In the genomic region with DNA sequence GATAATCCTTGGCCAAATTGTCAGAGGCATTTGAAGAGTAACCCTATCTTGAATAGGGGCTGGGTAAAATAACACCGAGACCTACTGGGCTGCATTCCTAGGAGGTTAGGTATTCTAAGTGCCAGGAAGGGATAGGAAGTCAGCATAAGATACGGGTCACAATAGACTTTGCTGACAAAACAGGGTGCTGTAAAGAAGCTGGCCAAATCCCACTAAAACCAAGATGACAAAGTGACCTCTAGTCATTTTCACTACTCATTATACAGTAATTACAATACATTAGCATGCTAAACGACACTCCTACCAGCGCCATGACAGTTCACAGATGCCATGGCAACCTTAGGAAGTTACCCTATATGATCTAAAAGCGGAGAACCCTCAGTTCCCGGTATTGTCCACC, we compare ENCODE assay signal across 12 cellular contexts. TPM values are rescaled to one million over a fixed set of nuclear protein-coding genes. Genes with fewer than 3 reads are reported as not detected.
DNase-seq lines count a peak whose midpoint lies in the region; ATAC-seq and TF ChIP-seq lines count a peak whose summit lies in the region.
"Had no signal": no experiment of that assay in that cellular context is flagged by ENCODE, and none has a peak within 500 bp of the region (broad histone marks: within the 10 kb centered on the region; RNA-seq: fewer than 3 reads in every experiment).

No MANE protein-coding gene starts in this region.

- H3K27me3 Mint-ChIP-seq in naive thymus-derived CD4-positive, alpha-beta T cell: peaks cover 0 to 4% (median 0%) of the 10 kb centered on the region in 5 donors

- H3K27ac Mint-ChIP-seq in naive thymus-derived CD4-positive, alpha-beta T cell: peak overlapping the region in 4 of 9 donors; percentile 34 to 94 (median 66)

- H4K20me1 ChIP-seq in DOHH2 (ENCODE audit: control insufficient read depth, insufficient read depth, low read depth, low read length): no peaks in the 10 kb centered on the region

- H3K9me2 ChIP-seq in DOHH2 (replicated peaks; ENCODE audit: control insufficient read depth, low read length): no peaks in the 10 kb centered on the region

- TF ChIP-seq POLR2A in NB4 (IDR thresholded peaks at IDR 0.05; ENCODE audit: extremely low read depth, insufficient read length) (no peak), esophagus squamous epithelium (IDR thresholded peaks at IDR 0.05) (no peak)

- H3K27me3 ChIP-seq in DOHH2 (ENCODE audit: control insufficient read depth, low read length) (no peaks in the 10 kb centered on the region), esophagus squamous epithelium (no peaks in the 10 kb centered on the region)
- H3K27me3 ChIP-seq in naive thymus-derived CD4-positive, alpha-beta T cell (ENCODE audit: control insufficient read depth in 2 of 2, insufficient read depth in 2 of 2, low read length in 2 of 2): no peaks in the 10 kb centered on the region
- H3K27me3 ChIP-seq: thyroid gland had no signal

- intact Hi-C loops in esophagus squamous epithelium (cut with DNase I): no loop called here
- intact Hi-C loops in naive thymus-derived CD4-positive, alpha-beta T cell (cut with micrococcal nuclease): loop anchor here (2.0 to 10.0 kb wide), 3 partner anchors 91 to 1124 kb away; partner anchors contain the start of gene TTC12 (in 1 of the 2)
- intact Hi-C loops in cardiac septum (cut with DNase I): no loop called here

- H3K36me3 Mint-ChIP-seq in naive thymus-derived CD4-positive, alpha-beta T cell: peaks cover 0 to 20% (median 7%) of the 10 kb centered on the region in 5 donors

- H3K9me3 ChIP-seq in DOHH2 (ENCODE audit: control insufficient read depth, insufficient read depth, low read length) (no peaks in the 10 kb centered on the region), esophagus squamous epithelium (no peaks in the 10 kb centered on the region)
- H3K9me3 ChIP-seq in naive thymus-derived CD4-positive, alpha-beta T cell (ENCODE audit: control insufficient read depth in 2 of 3, low read length in 3 of 3): no peaks in the 10 kb centered on the region
- H3K9me3 ChIP-seq: thyroid gland had no signal

- peaks cover 0 to 10% (median 0%) of the 10 kb centered on the region in 11 donors for H3K9me3 Mint-ChIP-seq in naive thymus-derived CD4-positive, alpha-beta T cell

- WGBS in esophagus squamous epithelium, 2 donors: 60 to 63% methylated on average over 6 of the region's 6 CpGs

- no peak overlapping the region for H3K27ac ChIP-seq in DOHH2 (ENCODE audit: low read depth, low read length)
- H3K27ac ChIP-seq in esophagus squamous epithelium: peak overlapping the region in 3 of 4 donors; percentile 60 to 92 (median 87)
- no peak overlapping the region for H3K27ac ChIP-seq in naive thymus-derived CD4-positive, alpha-beta T cell (ENCODE audit: low read depth, low read length)
- H3K27ac ChIP-seq: thyroid gland had no signal

- H3K4me3 Mint-ChIP-seq in naive thymus-derived CD4-positive, alpha-beta T cell: peak overlapping the region in 6 of 10 donors; percentile 95 to 98 (median 97)

- peaks cover 19 to 45% (median 32%) of the 10 kb centered on the region in 7 donors for H3K4me1 Mint-ChIP-seq in naive thymus-derived CD4-positive, alpha-beta T cell

- CTCF ChIA-PET in naive thymus-derived CD4-positive, alpha-beta T cell (lab: Charles Lee): interaction anchor here (0.6 to 0.7 kb wide), 2 partner anchors 36 to 220 kb away, joined by 3 to 4 read pairs; no protein-coding TSS in a partner anchor

- POLR2A ChIA-PET in naive thymus-derived CD4-positive, alpha-beta T cell (lab: Charles Lee): interaction anchor here (0.9 to 1.3 kb wide), 2 partner anchors 11 to 40 kb away, joined by 4 to 6 read pairs; no protein-coding TSS in a partner anchor

- H3K4me2 ChIP-seq in DOHH2 (ENCODE audit: low read length): peak overlapping the region; percentile 84; the same call in 1 of the 2 replicates

- ATAC-seq in naive thymus-derived CD4-positive, alpha-beta T cell: no peak
- ATAC-seq in GM19467 (IDR thresholded peaks at IDR 0.05; ENCODE audit: unreplicated experiment) (no peak), GM18868 (IDR thresholded peaks at IDR 0.05; ENCODE audit: unreplicated experiment) (no peak), HG03175 (IDR thresholded peaks at IDR 0.05; ENCODE audit: unreplicated experiment) (no peak)

- H3K36me3 ChIP-seq in DOHH2 (ENCODE audit: control insufficient read depth, low read length) (0 out of 2 replicates have a peak, but pooled peaks cover 6% of the 10 kb centered on the region), esophagus squamous epithelium (no peaks in the 10 kb centered on the region)
- H3K36me3 ChIP-seq in naive thymus-derived CD4-positive, alpha-beta T cell (ENCODE audit: control insufficient read depth in 2 of 3, insufficient read depth in 3 of 3, low read length in 3 of 3): peaks cover 0 to 4% (median 0%) of the 10 kb centered on the region in 3 experiments
- H3K36me3 ChIP-seq: thyroid gland had no signal

- peaks cover 23% of the 10 kb centered on the region for H3K4me1 ChIP-seq in DOHH2 (ENCODE audit: control insufficient read depth, low read length)
- H3K4me1 ChIP-seq in esophagus squamous epithelium: peaks cover 0 to 38% (median 14%) of the 10 kb centered on the region in 3 donors
- H3K4me1 ChIP-seq in naive thymus-derived CD4-positive, alpha-beta T cell (ENCODE audit: control insufficient read depth in 2 of 2, insufficient read depth in 2 of 2, low read length in 2 of 2): peaks cover 18 to 20% of the 10 kb centered on the region in 2 donors

- H3K4me3 ChIP-seq in DOHH2 (ENCODE audit: low read length) (no peak overlapping the region), NB4 (ENCODE audit: low read depth, low read length) (no peak overlapping the region), esophagus squamous epithelium (no peak overlapping the region)
- H3K4me3 ChIP-seq in naive thymus-derived CD4-positive, alpha-beta T cell (ENCODE audit: low read length): no peak overlapping the region

- H3K79me2 ChIP-seq in DOHH2 (ENCODE audit: control insufficient read depth, low read length): peaks cover 37% of the 10 kb centered on the region

- H3F3A ChIP-seq in DOHH2 (ENCODE audit: control insufficient read depth, insufficient read depth): no peaks in the 10 kb centered on the region

- DNase-seq in NB4 (ENCODE audit: low read depth) (peak; percentile 8), esophagus squamous epithelium (lab: John Stamatoyannopoulos, UW) (no peak), cardiac septum (ENCODE audit: low spot score) (no peak)
- no peak for DNase-seq in naive thymus-derived CD4-positive, alpha-beta T cell
- DNase-seq: activated T-cell treated with anti-CD3 and anti-CD28 coated beads, Interleukin-2, amount 50 U/mL, for 48 hours; hypothalamus; NCI-H1092 treated with DMSO at 0.1 percent for 48 hours; thyroid gland had no signal

- TF ChIP-seq CTCF in DOHH2 (IDR thresholded peaks at IDR 0.05; ENCODE audit: low read depth, low read length, poor library complexity, severe bottlenecking) (no peak), NB4 (IDR thresholded peaks at IDR 0.05; ENCODE audit: low read depth, low read length) (no peak), esophagus squamous epithelium (IDR thresholded peaks at IDR 0.05) (no peak)

RNA-seq across cellular contexts. Expression of gene REXO2, which starts 1.0 kb away (rescaled TPM):
- total RNA-seq in esophagus squamous epithelium (100 to 1,000 TPM in 2 of 4 donors, 10 to 100 TPM in 2; 59.3 to 124 (median 107) TPM), cardiac septum (162 TPM)
- total RNA-seq in naive thymus-derived CD4-positive, alpha-beta T cell: 100 to 1,000 TPM in 1 of 5 experiments, 10 to 100 TPM in 4; 33.8 to 105 (median 56.0) TPM
- 10 to 100 TPM; 54.2 to 64.0 TPM for polyA plus RNA-seq in naive thymus-derived CD4-positive, alpha-beta T cell

RNA-seq across cellular contexts. Expression of gene RBM7, which starts 37.8 kb away (rescaled TPM):
- total RNA-seq in esophagus squamous epithelium (10 to 100 TPM; 11.8 to 22.1 (median 17.5) TPM), cardiac septum (20.3 TPM)
- 10 to 100 TPM; 35.8 to 71.3 (median 43.4) TPM for total RNA-seq in naive thymus-derived CD4-positive, alpha-beta T cell
- polyA plus RNA-seq in naive thymus-derived CD4-positive, alpha-beta T cell: 10 to 100 TPM; 19.3 to 35.7 TPM

RNA-seq across cellular contexts. Expression of gene C11orf71, which starts 38.0 kb away (rescaled TPM):
- total RNA-seq in esophagus squamous epithelium: 1 to 10 TPM; 3.8 to 6.1 (median 4.9) TPM
- 10 to 100 TPM in 3 of 5 experiments, 1 to 10 TPM in 2; 6.0 to 19.1 (median 17.1) TPM for total RNA-seq in naive thymus-derived CD4-positive, alpha-beta T cell
- polyA plus RNA-seq in naive thymus-derived CD4-positive, alpha-beta T cell: 10 to 100 TPM; 10.8 to 19.4 TPM
- 9.9 TPM for total RNA-seq in cardiac septum

Comparison
In these comparisons a context has a peak if more than half of its experiments do, and no peak if none do; other contexts are left out.
1. H3K27ac ChIP-seq: peak in esophagus squamous epithelium (3 of 4); none in DOHH2 (single experiment) and naive thymus-derived CD4-positive, alpha-beta T cell (single experiment).
2. intact Hi-C loops: an anchor here in naive thymus-derived CD4-positive, alpha-beta T cell (2.0 to 10.0 kb wide); none called in esophagus squamous epithelium and cardiac septum.